Comparison of ENCODE assay signal across 10 cellular contexts in the genomic region with DNA sequence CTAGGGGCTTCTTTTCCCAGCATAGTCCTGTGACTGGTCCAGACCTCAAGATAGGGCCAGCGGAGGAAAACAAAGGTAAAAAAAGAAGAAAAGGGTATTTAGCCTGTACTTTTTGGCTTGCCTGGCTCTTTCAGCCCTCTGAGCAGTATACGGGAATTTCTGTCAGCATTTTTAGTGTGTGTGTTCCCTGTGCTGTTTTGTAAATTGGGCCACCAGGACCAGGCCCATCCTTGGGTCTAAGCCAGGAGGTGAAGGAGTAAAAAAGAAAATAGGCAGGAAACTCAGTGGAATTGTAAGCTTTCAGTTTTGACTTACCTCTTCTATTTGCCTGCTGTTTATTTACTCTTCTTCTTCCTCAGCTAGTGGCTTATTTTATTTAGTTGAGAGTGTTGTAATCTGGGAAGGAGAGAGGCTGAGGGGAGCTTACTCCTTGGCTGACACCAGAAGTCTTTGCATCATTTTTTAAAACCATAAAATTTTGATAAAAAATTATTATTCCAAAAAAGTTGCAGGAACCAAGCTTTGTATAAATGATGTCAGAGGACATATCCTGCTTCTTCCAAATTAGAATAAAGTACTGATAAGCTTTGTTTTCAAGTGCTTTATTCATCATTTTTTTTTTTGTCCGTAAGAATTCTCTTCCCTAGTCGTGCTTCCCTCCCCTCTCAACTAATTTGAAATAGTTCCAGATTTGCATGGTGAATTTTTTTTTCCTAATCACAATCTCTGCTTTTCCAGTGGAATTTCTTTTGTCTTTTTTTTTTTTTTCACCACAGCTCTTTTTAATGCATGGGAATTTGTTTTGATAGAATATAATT.
DNase-seq lines count a peak whose midpoint lies in the region; ATAC-seq and TF ChIP-seq lines count a peak whose summit lies in the region.
"Had no signal": no experiment of that assay in that cellular context is flagged by ENCODE, and none has a peak within 500 bp of the region (broad histone marks: within the 10 kb centered on the region; RNA-seq: fewer than 3 reads in every experiment).

No MANE protein-coding gene starts in this region.

- intact Hi-C loops in gastrocnemius medialis (cut with DNase I; ENCODE audit: low total_unique reads) = no loop called here

- no peak overlapping the region for H3K4me3 ChIP-seq in GM23248
- no peak overlapping the region for H3K4me3 ChIP-seq in gastrocnemius medialis

- no peak for ATAC-seq in gastrocnemius medialis
- ATAC-seq: activated CD8-positive, alpha-beta memory T cell treated with anti-CD3 and anti-CD28 coated beads, Interleukin-2, amount 10 ng/mL, durations not matched to agents 7 days and 5 days; natural killer cell had no signal

- in situ Hi-C loops in GM23248 (cut with MboI) = no loop called here
- in situ Hi-C loops in gastrocnemius medialis (cut with MboI; ENCODE audit: low sequenced_read_pairs in 4 of 4) = no loop called here

- H3K4me1 ChIP-seq in GM23248 (ENCODE audit: insufficient read depth) (peaks cover 53% of the 10 kb centered on the region), gastrocnemius medialis (peaks cover 30 to 52% of the 10 kb centered on the region in 2 donors)

- TF ChIP-seq CTCF in gastrocnemius medialis (IDR thresholded peaks at IDR 0.05 in 4 of 5, conservative IDR thresholded peaks at IDR 0.05 in 1 of 5) = no peak

- peak; percentile 16 for DNase-seq in GM23248
- DNase-seq in caudate nucleus (lab: John Stamatoyannopoulos, UW) = peak in 1 of 61 donors; percentile 42
- no peak for DNase-seq in gastrocnemius medialis
- no peak for DNase-seq in NCI-H1092 (lab: John Stamatoyannopoulos, UW)
- DNase-seq in EL = no peak
- no peak for DNase-seq in COLO829 (ENCODE audit: low spot score)
- DNase-seq in 8988T = no peak
- DNase-seq: activated CD8-positive, alpha-beta memory T cell treated with anti-CD3 and anti-CD28 coated beads, Interleukin-2, amount 10 ng/mL, durations not matched to agents 7 days and 5 days; natural killer cell had no signal

- H3K9me3 ChIP-seq in GM23248 (ENCODE audit: low read depth) (no peaks in the 10 kb centered on the region), gastrocnemius medialis (no peaks in the 10 kb centered on the region)

- H3F3A ChIP-seq in GM23248 (ENCODE audit: insufficient read depth) = peaks cover 30% of the 10 kb centered on the region

- no peak overlapping the region for H2AFZ ChIP-seq in GM23248

- peaks cover 93% of the 10 kb centered on the region for H3K79me2 ChIP-seq in GM23248 (ENCODE audit: insufficient read depth)

- H3K9me2 ChIP-seq in GM23248 (ENCODE audit: insufficient read depth) = no peaks in the 10 kb centered on the region

- H3K27me3 ChIP-seq in GM23248 (replicated peaks; ENCODE audit: insufficient read depth) = no peaks in the 10 kb centered on the region
- H3K27me3 ChIP-seq in layer of hippocampus (ENCODE audit: control insufficient read depth, insufficient read depth, low read length) = no peaks in the 10 kb centered on the region
- H3K27me3 ChIP-seq in gastrocnemius medialis = no peaks in the 10 kb centered on the region

- no peaks in the 10 kb centered on the region for H4K20me1 ChIP-seq in GM23248 (ENCODE audit: insufficient read depth)

- 0 out of 2 replicates have a peak overlapping the region, but pooled peaks have one; percentile 9 for H3K9ac ChIP-seq in GM23248

- no peak for TF ChIP-seq POLR2A in gastrocnemius medialis (IDR thresholded peaks at IDR 0.05)

- 59 to 65% methylated on average over 4 of the region's 4 CpGs for WGBS in GM23248 (ENCODE audit: low coverage in 1 of 2, low lambda C conversion rate in 2 of 2, missing lambda C conversion rate in 2 of 2), 2 experiments

- H3K27ac ChIP-seq in GM23248 (peak overlapping the region; percentile 20; the same call in 1 of the 2 replicates), caudate nucleus (ENCODE audit: low read depth, low read length) (peak overlapping the region; percentile 59), layer of hippocampus (ENCODE audit: low read depth, low read length) (peak overlapping the region; percentile 42), gastrocnemius medialis (peak overlapping the region; percentile 4 to 63 (median 30))

- peak overlapping the region; percentile 33 for H3K4me2 ChIP-seq in GM23248 (ENCODE audit: unreplicated experiment)

- H3K36me3 ChIP-seq in GM23248 (ENCODE audit: low read depth) = no peaks in the 10 kb centered on the region
- H3K36me3 ChIP-seq in gastrocnemius medialis = no peaks in the 10 kb centered on the region
